In genomic region chr4:174156239-174156826, GRCh38 we compare ENCODE assay signal across 8 cellular contexts.
DNase-seq lines count a peak whose midpoint lies in the region; ATAC-seq, FAIRE-seq and TF ChIP-seq lines count a peak whose summit lies in the region.

No MANE protein-coding gene starts in this region.

- H3K27me3 ChIP-seq in Loucy (ENCODE audit: insufficient read depth, low read length, poor library complexity, severe bottlenecking) (no peaks in the 10 kb centered on the region), SK-N-SH (ENCODE audit: insufficient read depth) (no peaks in the 10 kb centered on the region), sigmoid colon (no peaks in the 10 kb centered on the region)

- no peak overlapping the region for H3K27ac Mint-ChIP-seq in activated T-cell treated with anti-CD3 and anti-CD28 coated beads, Interleukin-2, amount 50 U/mL, for 72 hours

- intact Hi-C loops in sigmoid colon (cut with DNase I) = loop anchor here (2.0 to 10.0 kb wide), 5 partner anchors 161 to 650 kb away; no protein-coding TSS in a partner anchor

- H3K9me3 Mint-ChIP-seq in activated T-cell treated with anti-CD3 and anti-CD28 coated beads, Interleukin-2, amount 50 U/mL, for 72 hours = no peaks in the 10 kb centered on the region
- no peaks in the 10 kb centered on the region for H3K9me3 Mint-ChIP-seq in activated T-cell treated with anti-CD3 and anti-CD28 coated beads, Interleukin-2, amount 50 U/mL, for 4 hours

- TF ChIP-seq CTCF in HFF-Myc (IDR thresholded peaks at IDR 0.05; ENCODE audit: low read depth, low read length, missing control alignments) (peak; percentile 55), Loucy (conservative IDR thresholded peaks at IDR 0.05; ENCODE audit: low read length) (peak; percentile 80), SK-N-SH (IDR thresholded peaks at IDR 0.05) (peak; percentile 76), sigmoid colon (IDR thresholded peaks at IDR 0.05) (peak; percentile 45 to 64 (median 62))

- no peak for TF ChIP-seq POLR2A in sigmoid colon (IDR thresholded peaks at IDR 0.05)

- H3K4me2 ChIP-seq in Loucy (ENCODE audit: low read depth, low read length, poor library complexity, severe bottlenecking) (peak overlapping the region; percentile 31), SK-N-SH (peak overlapping the region; percentile 67)

- no peak for DNase-seq in activated T-cell treated with anti-CD3 and anti-CD28 coated beads, Interleukin-2, amount 50 U/mL, for 72 hours
- DNase-seq in activated T-cell treated with anti-CD3 and anti-CD28 coated beads, Interleukin-2, amount 50 U/mL, for 4 hours = no peak
- peak; percentile 19 for DNase-seq in HFF-Myc (ENCODE audit: extremely low read depth, low read depth)
- DNase-seq in SK-N-SH = peak; percentile 27
- DNase-seq in frontal cortex (ENCODE audit: low spot score in 2 of 2) = no peak
- no peak for DNase-seq in sigmoid colon
- no peak for DNase-seq in activated T-cell treated with anti-CD3 and anti-CD28 coated beads, Interleukin-2, amount 50 U/mL, for 48 hours

- peak; percentile 94 for TF ChIP-seq RAD21 in SK-N-SH (IDR thresholded peaks at IDR 0.05; ENCODE audit: low read length)

- no peaks in the 10 kb centered on the region for H3K4me1 ChIP-seq in Loucy (ENCODE audit: insufficient read depth, low read length, poor library complexity, severe bottlenecking)
- H3K4me1 ChIP-seq in SK-N-SH (ENCODE audit: control insufficient read depth in 1 of 2, insufficient read depth in 2 of 2, low read depth in 1 of 2, low read length in 1 of 2) = peaks cover 40 to 51% of the 10 kb centered on the region in 2 experiments; a peak in 3 of 4 replicates
- peaks cover 0 to 51% (median 26%) of the 10 kb centered on the region in 4 donors for H3K4me1 ChIP-seq in sigmoid colon

- no peak overlapping the region for H3K4me3 ChIP-seq in HFF-Myc (replicated peaks; ENCODE audit: low read depth, low read length)
- peak overlapping the region; percentile 5 for H3K4me3 ChIP-seq in Loucy (ENCODE audit: low read length, poor library complexity, severe bottlenecking)
- H3K4me3 ChIP-seq in SK-N-SH (ENCODE audit: low read depth in 2 of 2, low read length in 1 of 2) = peak overlapping the region in 1 of 2 experiments; percentile 40; a peak in 1 of 4 replicates
- H3K4me3 ChIP-seq in sigmoid colon = peak overlapping the region in 2 of 4 donors; percentile 11 to 16

- H3K9me2 ChIP-seq in Loucy (replicated peaks; ENCODE audit: low read depth, low read length) = no peaks in the 10 kb centered on the region
- no peaks in the 10 kb centered on the region for H3K9me2 ChIP-seq in SK-N-SH

- WGBS in SK-N-SH (ENCODE audit: low lambda C conversion rate) = 2% methylated on average over 3 of the region's 3 CpGs
- WGBS in sigmoid colon, 2 donors = 8 to 23% methylated on average over 3 of the region's 3 CpGs

- H3K36me3 ChIP-seq in Loucy (ENCODE audit: insufficient read depth, low read length) (no peaks in the 10 kb centered on the region), SK-N-SH (replicated peaks in 1 of 2; ENCODE audit: control insufficient read depth in 1 of 2, insufficient read depth in 2 of 2, low read length in 1 of 2) (no peaks in the 10 kb centered on the region), sigmoid colon (no peaks in the 10 kb centered on the region)

- H3K9ac ChIP-seq in Loucy (ENCODE audit: low read depth, low read length, poor library complexity, severe bottlenecking) (no peak overlapping the region), SK-N-SH (no peak overlapping the region)

- H2AFZ ChIP-seq in Loucy (ENCODE audit: low read length) = 0 out of 2 replicates have a peak overlapping the region, but pooled peaks have one; percentile 16
- H2AFZ ChIP-seq in SK-N-SH (ENCODE audit: low read depth) = peak overlapping the region; percentile 26; the same call in 1 of the 2 replicates

- TF ChIP-seq EP300 in SK-N-SH (IDR thresholded peaks at IDR 0.05; ENCODE audit: borderline replicate concordance in 1 of 2, low read depth in 1 of 2, low read length in 1 of 2) (peak in 1 of 2 experiments; percentile 56; a peak in 1 of 4 replicates), sigmoid colon (IDR thresholded peaks at IDR 0.05) (no peak)

- H3K27me3 Mint-ChIP-seq in activated T-cell treated with anti-CD3 and anti-CD28 coated beads, Interleukin-2, amount 50 U/mL, for 72 hours (ENCODE audit: low read depth) = peaks cover 34% of the 10 kb centered on the region
- peaks cover 20% of the 10 kb centered on the region for H3K27me3 Mint-ChIP-seq in activated T-cell treated with anti-CD3 and anti-CD28 coated beads, Interleukin-2, amount 50 U/mL, for 4 hours (ENCODE audit: low read depth)

- no peak overlapping the region for H3K4me3 Mint-ChIP-seq in activated T-cell treated with anti-CD3 and anti-CD28 coated beads, Interleukin-2, amount 50 U/mL, for 72 hours
- H3K4me3 Mint-ChIP-seq in activated T-cell treated with anti-CD3 and anti-CD28 coated beads, Interleukin-2, amount 50 U/mL, for 4 hours = no peak overlapping the region

- H3K36me3 Mint-ChIP-seq in activated T-cell treated with anti-CD3 and anti-CD28 coated beads, Interleukin-2, amount 50 U/mL, for 72 hours (ENCODE audit: insufficient read depth in 2 of 2) = no peaks in the 10 kb centered on the region
- H3K36me3 Mint-ChIP-seq in activated T-cell treated with anti-CD3 and anti-CD28 coated beads, Interleukin-2, amount 50 U/mL, for 4 hours (ENCODE audit: insufficient read depth) = no peaks in the 10 kb centered on the region

- no peaks in the 10 kb centered on the region for H3K9me3 ChIP-seq in Loucy (ENCODE audit: insufficient read depth, low read depth, low read length)
- no peaks in the 10 kb centered on the region for H3K9me3 ChIP-seq in SK-N-SH
- no peaks in the 10 kb centered on the region for H3K9me3 ChIP-seq in sigmoid colon

- H3K27ac ChIP-seq in SK-N-SH (ENCODE audit: low read depth in 2 of 2, low read length in 1 of 2) (peak overlapping the region; percentile 74 to 100; a peak in 3 of 4 replicates), sigmoid colon (peak overlapping the region in 3 of 4 donors; percentile 75 to 82 (median 79))

- ATAC-seq in activated T-cell treated with anti-CD3 and anti-CD28 coated beads, Interleukin-2, amount 50 U/mL, for 72 hours (replicated peaks in 1 of 2) = peak; percentile 36 to 53
- no peak for ATAC-seq in activated T-cell treated with anti-CD3 and anti-CD28 coated beads, Interleukin-2, amount 50 U/mL, for 4 hours

- H4K20me1 ChIP-seq in Loucy (ENCODE audit: insufficient read depth, low read length, poor library complexity, severe bottlenecking) (no peaks in the 10 kb centered on the region), SK-N-SH (ENCODE audit: insufficient read depth) (no peaks in the 10 kb centered on the region)

- H3K4me1 Mint-ChIP-seq in activated T-cell treated with anti-CD3 and anti-CD28 coated beads, Interleukin-2, amount 50 U/mL, for 72 hours (ENCODE audit: low read depth) = no peaks in the 10 kb centered on the region
- H3K4me1 Mint-ChIP-seq in activated T-cell treated with anti-CD3 and anti-CD28 coated beads, Interleukin-2, amount 50 U/mL, for 4 hours (ENCODE audit: low read depth) = no peaks in the 10 kb centered on the region

- H3F3A ChIP-seq in Loucy (ENCODE audit: low read depth) = no peaks in the 10 kb centered on the region
- peaks cover 18% of the 10 kb centered on the region for H3F3A ChIP-seq in SK-N-SH (replicated peaks; ENCODE audit: insufficient read depth)

- H3K79me2 ChIP-seq in Loucy (ENCODE audit: insufficient read depth, low read length) = no peaks in the 10 kb centered on the region
- no peaks in the 10 kb centered on the region for H3K79me2 ChIP-seq in SK-N-SH (ENCODE audit: insufficient read depth)

- FAIRE-seq in frontal cortex (lab: Jason Lieb, UNC) = peak; percentile 39

- CTCF ChIA-PET in SK-N-SH (lab: Yijun Ruan, JAX) = interaction anchor here (0.9 to 1.0 kb wide), 6 partner anchors 11 to 167 kb away, joined by 3 to 4 read pairs (median 3); no protein-coding TSS in a partner anchor

- POLR2A ChIA-PET in SK-N-SH (lab: Yijun Ruan, JAX) = interaction anchor here (0.6 to 1.8 kb wide), 3 partner anchors 20 to 890 kb away, joined by 4 to 6 read pairs (median 5); no protein-coding TSS in a partner anchor

TF ChIP-seq in SK-N-SH, 30 proteins besides CTCF, POLR2A, EP300 and RAD21 (continues in another document):
- no peak for TF ChIP-seq RFX5 (IDR thresholded peaks at IDR 0.05; ENCODE audit: low read length)
- TF ChIP-seq SIN3A (IDR thresholded peaks at IDR 0.05; ENCODE audit: borderline replicate concordance, low read depth, low read length) = peak; percentile 85; the same call in 1 of the 2 replicates
- TF ChIP-seq PBX3 (IDR thresholded peaks at IDR 0.05) = peak; percentile 13; the same call in 1 of the 2 replicates
- TF ChIP-seq SMC3 (IDR thresholded peaks at IDR 0.05; ENCODE audit: low read depth, low read length) = peak; percentile 72
- TF ChIP-seq POLR2AphosphoS5 (IDR thresholded peaks at IDR 0.05; ENCODE audit: low read depth, low read length) = no peak; the same call in 1 of the 2 replicates
- no peak for TF ChIP-seq ZBTB33 (IDR thresholded peaks at IDR 0.05; ENCODE audit: borderline replicate concordance, low read depth)
- no peak for TF ChIP-seq GABPA (IDR thresholded peaks at IDR 0.05; ENCODE audit: low read depth)
- TF ChIP-seq CHD2 (IDR thresholded peaks at IDR 0.05; ENCODE audit: low read length, partially characterized antibody) = peak; percentile 47

Comparison
In these comparisons a context has a peak if more than half of its experiments do, and no peak if none do; other contexts are left out.
1. ATAC-seq: peak in activated T-cell treated with anti-CD3 and anti-CD28 coated beads, Interleukin-2, amount 50 U/mL, for 72 hours (2 of 2); none in activated T-cell treated with anti-CD3 and anti-CD28 coated beads, Interleukin-2, amount 50 U/mL, for 4 hours (0 of 2).
2. DNase-seq: peak in HFF-Myc (single experiment) and SK-N-SH (single experiment); none in activated T-cell treated with anti-CD3 and anti-CD28 coated beads, Interleukin-2, amount 50 U/mL, for 72 hours (0 of 2), activated T-cell treated with anti-CD3 and anti-CD28 coated beads, Interleukin-2, amount 50 U/mL, for 4 hours (single experiment), frontal cortex (0 of 2), sigmoid colon (single experiment) and activated T-cell treated with anti-CD3 and anti-CD28 coated beads, Interleukin-2, amount 50 U/mL, for 48 hours (0 of 2).
3. Peak in every context shown above with its lines, with median percentiles within 50 percentile points of each other: CTCF ChIP-seq.